8 cellular contexts compared by ENCODE assay signal in genomic region chr1:185670187-185670627, GRCh38.
DNase-seq lines count a peak whose midpoint lies in the region; ATAC-seq and TF ChIP-seq lines count a peak whose summit lies in the region.

No MANE protein-coding gene starts in this region.

- TF ChIP-seq CTCF in choroid plexus epithelial cell (conservative IDR thresholded peaks at IDR 0.05; ENCODE audit: low read depth, low read length) = peak; percentile 74
- peak; percentile 31 to 42 (median 34) for TF ChIP-seq CTCF in transverse colon (IDR thresholded peaks at IDR 0.05)

- H3K27ac Mint-ChIP-seq in T-helper 17 cell = peak overlapping the region; percentile 49

- H3K4me1 ChIP-seq in Karpas-422 (ENCODE audit: low read length) (peaks cover 28% of the 10 kb centered on the region), transverse colon (peaks cover 0 to 18% (median 3%) of the 10 kb centered on the region in 4 donors)

- H3K27me3 Mint-ChIP-seq in T-helper 17 cell = peaks cover 5% of the 10 kb centered on the region

- no peak overlapping the region for H3K4me3 Mint-ChIP-seq in T-helper 17 cell

- in situ Hi-C loops in transverse colon (cut with MboI; ENCODE audit: low pct_ligation_motif_present in 1 of 4, low pct_unique_long_range_greater_than_20kb in 1 of 4, low sequenced_read_pairs in 3 of 4) = no loop called here

- H3K9ac ChIP-seq in Karpas-422 (ENCODE audit: low read length) = no peak overlapping the region

- H3K4me2 ChIP-seq in Karpas-422 (ENCODE audit: low read depth, low read length, poor library complexity, severe bottlenecking) = peak overlapping the region; percentile 33

- no peak for TF ChIP-seq EP300 in transverse colon (IDR thresholded peaks at IDR 0.05; ENCODE audit: low read depth)

- peak overlapping the region; percentile 29; the same call in 1 of the 2 replicates for H2AFZ ChIP-seq in Karpas-422 (ENCODE audit: low read length)

- H3K27me3 ChIP-seq in Karpas-422 (ENCODE audit: low read length) (no peaks in the 10 kb centered on the region), transverse colon (no peaks in the 10 kb centered on the region)

- H3K9me3 ChIP-seq in Karpas-422 (ENCODE audit: low read length) (no peaks in the 10 kb centered on the region), T-helper 17 cell (ENCODE audit: control insufficient read depth, low read length, poor library complexity, severe bottlenecking) (no peaks in the 10 kb centered on the region), transverse colon (no peaks in the 10 kb centered on the region)

- H3K79me2 ChIP-seq in Karpas-422 (ENCODE audit: low read length) = no peaks in the 10 kb centered on the region

- H3K4me3 ChIP-seq in Karpas-422 (ENCODE audit: low read length) = no peak overlapping the region
- H3K4me3 ChIP-seq in choroid plexus epithelial cell (ENCODE audit: low read depth, low read length) = no peak overlapping the region
- H3K4me3 ChIP-seq in transverse colon = no peak overlapping the region

- DNase-seq in stimulated activated CD4-positive, alpha-beta T cell treated with anti-CD3 and anti-CD28 coated beads, Interleukin-12 subunit alpha, Interleukin-12 subunit beta, amount 100 ng/mL, for 4 hours = peak; percentile 10
- no peak for DNase-seq in stimulated activated CD4-positive, alpha-beta T cell treated with anti-CD3 and anti-CD28 coated beads, Interleukin-2, amount 100 ng/mL, for 48 hours
- DNase-seq in Karpas-422 = peak; percentile 82
- peak in 1 of 3 donors; percentile 32 for DNase-seq in T-helper 17 cell
- peak; percentile 70 for DNase-seq in choroid plexus epithelial cell (ENCODE audit: low read depth)
- DNase-seq in medulla oblongata (ENCODE audit: extremely low spot score) = peak; percentile 49
- peak; percentile 49 for DNase-seq in transverse colon

- intact Hi-C loops in transverse colon (cut with DNase I; ENCODE audit: low total_unique reads) = no loop called here

- 39 to 58% methylated on average over 6 of the region's 6 CpGs for WGBS in transverse colon (ENCODE audit: low coverage in 1 of 2), 2 donors

- H3K27ac ChIP-seq in Karpas-422 (ENCODE audit: low read length) = no peak overlapping the region
- no peak overlapping the region for H3K27ac ChIP-seq in transverse colon

- no peak for TF ChIP-seq POLR2A in transverse colon (IDR thresholded peaks at IDR 0.05)

- no peaks in the 10 kb centered on the region for H4K20me1 ChIP-seq in Karpas-422 (ENCODE audit: insufficient read depth, low read depth, low read length)

- H3K36me3 Mint-ChIP-seq in T-helper 17 cell (ENCODE audit: low read depth) = no peaks in the 10 kb centered on the region

- peaks cover 20% of the 10 kb centered on the region for H3K4me1 Mint-ChIP-seq in T-helper 17 cell

- ATAC-seq in T-helper 17 cell = peak; percentile 87
- no peak for ATAC-seq in GM21717 (IDR thresholded peaks at IDR 0.05; ENCODE audit: unreplicated experiment)

- no peaks in the 10 kb centered on the region for H3K9me2 ChIP-seq in Karpas-422 (replicated peaks; ENCODE audit: insufficient read depth, low read length)

- no peaks in the 10 kb centered on the region for H3K36me3 ChIP-seq in Karpas-422 (ENCODE audit: insufficient read depth, low read length)
- H3K36me3 ChIP-seq in transverse colon = no peaks in the 10 kb centered on the region

Comparison
In these comparisons a context has a peak if more than half of its experiments do, and no peak if none do; other contexts are left out.
1. DNase-seq: peak in stimulated activated CD4-positive, alpha-beta T cell treated with anti-CD3 and anti-CD28 coated beads, Interleukin-12 subunit alpha, Interleukin-12 subunit beta, amount 100 ng/mL, for 4 hours (single experiment), Karpas-422 (single experiment), choroid plexus epithelial cell (single experiment), medulla oblongata (single experiment) and transverse colon (single experiment); none in stimulated activated CD4-positive, alpha-beta T cell treated with anti-CD3 and anti-CD28 coated beads, Interleukin-2, amount 100 ng/mL, for 48 hours (0 of 2).